ENCODE assay signal across 10 cellular contexts in genomic region chr1:203038217-203038741, GRCh38. TPM values are rescaled to one million over a fixed set of nuclear protein-coding genes. Genes with fewer than 3 reads are reported as not detected.
DNase-seq lines count a peak whose midpoint lies in the region; ATAC-seq and TF ChIP-seq lines count a peak whose summit lies in the region.
"Had no signal": no experiment of that assay in that cellular context is flagged by ENCODE, and none has a peak within 500 bp of the region (broad histone marks: within the 10 kb centered on the region; RNA-seq: fewer than 3 reads in every experiment).

No MANE protein-coding gene starts in this region.

- no peaks in the 10 kb centered on the region for H3K9me3 Mint-ChIP-seq in WTC11

- peaks cover 26% of the 10 kb centered on the region for H3K4me1 Mint-ChIP-seq in WTC11

- peaks cover 7% of the 10 kb centered on the region for H3K36me3 Mint-ChIP-seq in WTC11

- peak; percentile 12; the same call in 1 of the 2 replicates for TF ChIP-seq CTCF in LNCaP clone FGC (IDR thresholded peaks at IDR 0.05; ENCODE audit: control insufficient read depth, extremely low read depth, insufficient read depth)
- TF ChIP-seq CTCF in dorsolateral prefrontal cortex (IDR thresholded peaks at IDR 0.05 in 54 of 56, conservative IDR thresholded peaks at IDR 0.05 in 2 of 56; ENCODE audit: low read depth in 1 of 56, partially characterized antibody in 56 of 56): peak in 24 of 56 donors; percentile 6 to 38 (median 26)
- no peak for TF ChIP-seq CTCF in WTC11 (IDR thresholded peaks at IDR 0.05)

- peak overlapping the region in 48 of 59 donors; percentile 2 to 88 (median 62) for H3K27ac ChIP-seq in dorsolateral prefrontal cortex
- H3K27ac ChIP-seq: suprapubic skin had no signal

- intact Hi-C loops in dorsolateral prefrontal cortex (cut with DNase I) (loop anchor here (2.0 to 5.0 kb wide), 7 partner anchors 79 to 299 kb away; partner anchors contain the start of gene ADORA1 (in 1 of the 2)), posterior cingulate gyrus (cut with DNase I) (loop anchor here (5.0 kb wide), 2 partner anchors 89 to 229 kb away; partner anchors contain the start of gene ADORA1)

- CTCF ChIA-PET in WTC11 (lab: Charles Lee): interaction anchor here (2.1 to 8.9 kb wide), 14 partner anchors 10 to 269 kb away, joined by 13 to 412 read pairs (median 102); partner anchors contain the start of genes ADORA1, MYOG and PPFIA4

- no peak overlapping the region for H3K4me3 ChIP-seq in LNCaP clone FGC (ENCODE audit: low read depth, low read length)
- peak overlapping the region in 9 of 59 donors; percentile 8 to 27 (median 17) for H3K4me3 ChIP-seq in dorsolateral prefrontal cortex
- H3K4me3 ChIP-seq: suprapubic skin had no signal

- DNase-seq in LNCaP clone FGC (ENCODE audit: low read depth): no peak
- DNase-seq in dorsolateral prefrontal cortex: peak; percentile 59 to 90 (median 78)
- peak; percentile 51 to 96 (median 74) for DNase-seq in posterior cingulate gyrus
- DNase-seq in stimulated activated CD4-positive, alpha-beta T cell treated with anti-CD3 and anti-CD28 coated beads, Interleukin-1b, Interleukin-23, amount 100 ng/mL, for 48 hours: no peak
- DNase-seq in WTC11 (ENCODE audit: low spot score): no peak
- no peak for DNase-seq in SK-N-DZ (ENCODE audit: low spot score)
- no peak for DNase-seq in NCI-H2081 treated with DMSO at 0.1 percent for 48 hours (lab: John Stamatoyannopoulos, UW)

- no peak overlapping the region for H3K4me3 Mint-ChIP-seq in WTC11

- no peaks in the 10 kb centered on the region for H3K27me3 ChIP-seq in dorsolateral prefrontal cortex
- H3K27me3 ChIP-seq: suprapubic skin had no signal

- ATAC-seq in GM18907 (IDR thresholded peaks at IDR 0.05; ENCODE audit: unreplicated experiment) (peak; percentile 55), WTC11 (no peak)

- POLR2A ChIA-PET in WTC11 (lab: Charles Lee): no interaction called here

- no peak overlapping the region for H3K27ac Mint-ChIP-seq in WTC11

- no peaks in the 10 kb centered on the region; the same call in 1 of the 2 replicates for H3K27me3 Mint-ChIP-seq in WTC11 (ENCODE audit: low read depth)

TF ChIP-seq in WTC11, 78 proteins besides CTCF, POLR2A, EP300 and RAD21:
- TF ChIP-seq ZNF219 (CRISPR knock-in tag; IDR thresholded peaks at IDR 0.05; ENCODE audit: borderline replicate concordance): no peak
- TF ChIP-seq SMAD4 (CRISPR knock-in tag; IDR thresholded peaks at IDR 0.05): no peak
- TF ChIP-seq USF1 (CRISPR knock-in tag; IDR thresholded peaks at IDR 0.05): no peak

RNA-seq across cellular contexts. Expression of gene PPFIA4, which starts 12.0 kb away (rescaled TPM):
- total RNA-seq in dorsolateral prefrontal cortex (100 to 1,000 TPM in 106 of 120 experiments, 10 to 100 TPM in 14; 47.1 to 253 (median 140) TPM), WTC11 (2021) (21.1 to 24.9 TPM (median 22.7 TPM) in 3 replicates)
- 0.83 and 0.97 TPM in 2 replicates for polyA plus RNA-seq in SK-N-DZ (2014; cell fraction: cytosol; rRNA removed)
- polyA plus RNA-seq in SK-N-DZ (2014; cell fraction: nucleus; rRNA removed): 20.8 and 22.8 TPM in 2 replicates

RNA-seq across cellular contexts. Expression of gene TMEM183A, which starts 31.1 kb away (rescaled TPM):
- 100 to 1,000 TPM in 5 of 120 experiments, 10 to 100 TPM in 115; 37.4 to 106 (median 77.4) TPM for total RNA-seq in dorsolateral prefrontal cortex
- 97.4 to 108 TPM (median 99.8 TPM) in 3 replicates for total RNA-seq in WTC11 (2021)
- polyA plus RNA-seq in SK-N-DZ (2014; cell fraction: cytosol; rRNA removed): 82.7 and 88.3 TPM in 2 replicates
- polyA plus RNA-seq in SK-N-DZ (2014; cell fraction: nucleus; rRNA removed): 97.1 and 135 TPM in 2 replicates

RNA-seq across cellular contexts. Expression of gene MYOG, which starts 47.5 kb away (rescaled TPM):
- total RNA-seq in dorsolateral prefrontal cortex: under 1 TPM in 21 of 120 experiments, not detected in 99; 0.26 to 0.91 (median 0.38) TPM
- not detected in 3 replicates for total RNA-seq in WTC11 (2021)
- 2.4 and 3.5 TPM in 2 replicates for polyA plus RNA-seq in SK-N-DZ (2014; cell fraction: cytosol; rRNA removed)
- 0.22 and 1.6 TPM in 2 replicates for polyA plus RNA-seq in SK-N-DZ (2014; cell fraction: nucleus; rRNA removed)
- total RNA-seq: NCI-H460, suprapubic skin had no signal

Comparison
In these comparisons a context has a peak if more than half of its experiments do, and no peak if none do; other contexts are left out.
1. DNase-seq: peak in dorsolateral prefrontal cortex (10 of 10) and posterior cingulate gyrus (10 of 10); none in LNCaP clone FGC (single experiment), stimulated activated CD4-positive, alpha-beta T cell treated with anti-CD3 and anti-CD28 coated beads, Interleukin-1b, Interleukin-23, amount 100 ng/mL, for 48 hours (single experiment), WTC11 (single experiment), SK-N-DZ (single experiment) and NCI-H2081 treated with DMSO at 0.1 percent for 48 hours (single experiment).